In genomic region chr4:176919631-176920030, GRCh38 we compare ENCODE assay signal across 30 cellular contexts.
"Had no signal": no experiment of that assay in that cellular context is flagged by ENCODE, and none has a peak within 500 bp of the region (broad histone marks: within the 10 kb centered on the region; RNA-seq: fewer than 3 reads in every experiment).

No MANE protein-coding gene starts in this region.

- DNase-seq: activated B cell treated with CpG ODN at 0.5 μM for 24 hours; activated CD4-positive, alpha-beta memory T cell treated with anti-CD3 and anti-CD28 coated beads for 36 hours; activated CD4-positive, alpha-beta T cell treated with anti-CD3 and anti-CD28 coated beads for 4 hours; activated CD4-positive, alpha-beta T cell treated with anti-CD3 and anti-CD28 coated beads, Interleukin-2, amount 50 U/mL, for 1 hour; activated CD4-positive, CD25-positive, alpha-beta regulatory T cell treated with anti-CD3 and anti-CD28 coated beads, Interleukin-2, amount 50 U/mL, for 72 hours; activated CD8-positive, alpha-beta memory T cell treated with anti-CD3 and anti-CD28 coated beads, Interleukin-2, amount 50 U/mL, for 4 hours; activated effector memory CD4-positive, alpha-beta T cell treated with Interleukin-2 at 50 U/mL for 16 hours; activated naive CD4-positive, alpha-beta T cell treated with anti-CD3 and anti-CD28 coated beads, Interleukin-2, amount 10 ng/mL, durations not matched to agents 7 days and 5 days; activated T-cell treated with anti-CD3 and anti-CD28 coated beads for 4 hours; activated T-cell treated with anti-CD3 and anti-CD28 coated beads, Interleukin-2, amount 50 U/mL, for 4 hours; amygdala; MM.1S; MV-4-11; NCI-H1092; NCI-H1436 treated with DMSO at 0.1 percent for 48 hours; NCI-H1694 treated with DMSO at 0.1 percent for 48 hours; NCI-H2029 treated with DMSO at 0.1 percent for 48 hours; NCI-H2107; NCI-H2171; NCI-H510A; NCI-H526; NCI-H748 treated with DMSO at 0.1 percent for 48 hours; NK-92 treated with Interleukin-12 subunit alpha and Interleukin-12 subunit beta, amount 100 ng/mL, for 24 hours; PC-9; SIG-M5 had no signal

- H3K27me3 Mint-ChIP-seq: activated B cell treated with CpG ODN at 0.5 μM for 24 hours; activated CD4-positive, alpha-beta memory T cell treated with anti-CD3 and anti-CD28 coated beads for 36 hours; activated naive CD4-positive, alpha-beta T cell treated with anti-CD3 and anti-CD28 coated beads, Interleukin-2, amount 10 ng/mL, durations not matched to agents 7 days and 5 days; activated naive CD8-positive, alpha-beta T cell had no signal

- H3K36me3 Mint-ChIP-seq: activated CD4-positive, alpha-beta memory T cell treated with anti-CD3 and anti-CD28 coated beads for 36 hours; activated naive CD4-positive, alpha-beta T cell treated with anti-CD3 and anti-CD28 coated beads, Interleukin-2, amount 10 ng/mL, durations not matched to agents 7 days and 5 days; activated naive CD8-positive, alpha-beta T cell had no signal

- H3K4me1 ChIP-seq: ascending aorta had no signal

- ATAC-seq: activated T-cell treated with anti-CD3 and anti-CD28 coated beads, Interleukin-2, amount 50 U/mL, for 4 hours had no signal

- H3K27ac ChIP-seq: ascending aorta, KMS-11, PC-9, VCaP had no signal

- H3K36me3 ChIP-seq: ascending aorta had no signal

- H3K4me1 Mint-ChIP-seq: activated B cell treated with CpG ODN at 0.5 μM for 24 hours; activated naive CD4-positive, alpha-beta T cell treated with anti-CD3 and anti-CD28 coated beads, Interleukin-2, amount 10 ng/mL, durations not matched to agents 7 days and 5 days had no signal

- H3K27ac Mint-ChIP-seq: activated B cell treated with CpG ODN at 0.5 μM for 24 hours; activated CD4-positive, alpha-beta memory T cell treated with anti-CD3 and anti-CD28 coated beads for 36 hours; activated naive CD4-positive, alpha-beta T cell treated with anti-CD3 and anti-CD28 coated beads, Interleukin-2, amount 10 ng/mL, durations not matched to agents 7 days and 5 days; activated naive CD8-positive, alpha-beta T cell; activated T-helper 1 cell treated with anti-CD3 and anti-CD28 coated beads, Interleukin-12 subunit alpha, Interleukin-12 subunit beta, Interleukin-2, Interleukin-4 antibody, amounts not matched to agents 30 ng/mL and 10 ng/mL and 1 ng/mL, durations not matched to agents 14 hours and 24 hours and 36 hours had no signal

- H3K4me3 ChIP-seq: ascending aorta, PC-9 had no signal

- H3K4me3 Mint-ChIP-seq: activated B cell treated with CpG ODN at 0.5 μM for 24 hours; activated CD4-positive, alpha-beta memory T cell treated with anti-CD3 and anti-CD28 coated beads for 36 hours; activated naive CD4-positive, alpha-beta T cell treated with anti-CD3 and anti-CD28 coated beads, Interleukin-2, amount 10 ng/mL, durations not matched to agents 7 days and 5 days; activated naive CD8-positive, alpha-beta T cell; activated T-cell treated with anti-CD3 and anti-CD28 coated beads, Interleukin-2, amount 50 U/mL, for 4 hours; activated T-helper 1 cell treated with anti-CD3 and anti-CD28 coated beads, Interleukin-12 subunit alpha, Interleukin-12 subunit beta, Interleukin-2, Interleukin-4 antibody, amounts not matched to agents 30 ng/mL and 10 ng/mL and 1 ng/mL, durations not matched to agents 14 hours and 24 hours and 36 hours had no signal

- H3K27me3 ChIP-seq: ascending aorta had no signal
